5 cellular contexts compared by ENCODE assay signal in genomic region chr5:57527875-57528274, GRCh38.
"Had no signal": no experiment of that assay in that cellular context is flagged by ENCODE, and none has a peak within 500 bp of the region (broad histone marks: within the 10 kb centered on the region; RNA-seq: fewer than 3 reads in every experiment).

No MANE protein-coding gene starts in this region.

- H3K4me3 Mint-ChIP-seq: IgD-negative memory B cell had no signal

- H3K9me3 Mint-ChIP-seq: IgD-negative memory B cell had no signal

- DNase-seq: IMR-90, KBM-7 had no signal

- H3K27ac Mint-ChIP-seq: IgD-negative memory B cell had no signal

- H3K27ac ChIP-seq: HL-60 had no signal

- H3K36me3 Mint-ChIP-seq: IgD-negative memory B cell had no signal

- H3K27me3 Mint-ChIP-seq: IgD-negative memory B cell had no signal

- H3K4me3 ChIP-seq: K562 had no signal
